ENCODE assay signal across 1 cellular context in the genomic region with DNA sequence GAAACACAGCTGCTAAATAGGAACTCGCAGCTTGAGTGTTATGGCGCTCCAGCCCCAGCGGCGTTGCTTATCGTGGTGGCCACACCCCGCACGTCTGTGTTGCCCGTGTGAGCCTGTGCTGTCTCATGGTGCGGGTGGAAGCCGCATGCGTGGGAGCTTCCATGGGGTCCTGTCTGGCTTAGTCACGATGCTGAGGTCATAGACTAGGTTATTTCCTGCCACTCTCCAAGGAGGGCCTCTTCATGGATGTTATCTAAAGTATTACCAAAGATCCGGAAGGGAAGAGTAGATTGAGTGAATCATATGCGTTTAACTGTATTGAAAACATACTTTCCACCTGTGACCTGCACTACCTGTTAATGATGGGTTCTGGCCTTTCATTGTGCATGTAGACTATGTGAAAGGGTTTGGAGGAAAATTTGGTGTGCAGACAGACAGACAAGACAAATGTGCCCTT.
TF ChIP-seq lines count a peak whose summit lies in the region.

No MANE protein-coding gene starts in this region.

TF ChIP-seq in K562, 482 proteins besides CTCF, POLR2A, EP300 and RAD21 (continued from another document and continues in another):
- TF ChIP-seq HOMEZ (CRISPR knock-in tag; IDR thresholded peaks at IDR 0.05) (no peak), HNRNPH1 (optimal IDR thresholded peaks at IDR 0.05; ENCODE audit: low read depth, low read length) (no peak), ZNF316 (IDR thresholded peaks at IDR 0.05) (peak; percentile 91), ZNF274 (IDR thresholded peaks at IDR 0.05; ENCODE audit: borderline replicate concordance, low read depth, low read length) (peak; percentile 56; the same call in 1 of the 2 replicates), ZSCAN29 (IDR thresholded peaks at IDR 0.05) (no peak), MTA2 (IDR thresholded peaks at IDR 0.05; ENCODE audit: low read depth) (peak; percentile 84), TEAD1 (CRISPR knock-in tag; IDR thresholded peaks at IDR 0.05) (0 out of 4 replicates have a peak, but pooled peaks of 1 of the 2 experiments have one; percentile 10), ELF1 (tag; IDR thresholded peaks at IDR 0.05) (peak; percentile 80), USF1 (CRISPR knock-in tag; IDR thresholded peaks at IDR 0.05) (peak; percentile 41; the same call in 1 of the 2 replicates), HLTF (IDR thresholded peaks at IDR 0.05) (no peak), ATF7 (IDR thresholded peaks at IDR 0.05) (peak; percentile 98), ZNF347 (CRISPR knock-in tag; IDR thresholded peaks at IDR 0.05; ENCODE audit: low read depth) (no peak), GABPA (tag; conservative IDR thresholded peaks at IDR 0.05; ENCODE audit: low read depth) (peak; percentile 74), NFATC3 (IDR thresholded peaks at IDR 0.05) (no peak), SIRT6 (IDR thresholded peaks at IDR 0.05; ENCODE audit: low read depth, low read length) (no peak), MEIS2 (IDR thresholded peaks at IDR 0.05; ENCODE audit: partially characterized antibody) (peak; percentile 74), ZNF586 (CRISPR knock-in tag; conservative IDR thresholded peaks at IDR 0.05) (no peak), ZNF445 (CRISPR knock-in tag; IDR thresholded peaks at IDR 0.05; ENCODE audit: low read depth) (no peak), GATAD2B (IDR thresholded peaks at IDR 0.05; ENCODE audit: borderline replicate concordance) (peak; percentile 99), ZNF436 (CRISPR knock-in tag; IDR thresholded peaks at IDR 0.05) (no peak), ZNF3 (CRISPR knock-in tag; IDR thresholded peaks at IDR 0.05) (no peak), E2F6 (IDR thresholded peaks at IDR 0.05; ENCODE audit: borderline replicate concordance in 1 of 2, extremely low read depth in 1 of 2, insufficient read depth in 1 of 2, insufficient read length in 1 of 2, low read depth in 1 of 2, low read length in 1 of 2, poor library complexity in 1 of 2, severe bottlenecking in 1 of 2) (peak; percentile 50 to 53), ESRRA (IDR thresholded peaks at IDR 0.05; ENCODE audit: borderline replicate concordance, low read depth) (peak; percentile 86), CHD1 (IDR thresholded peaks at IDR 0.05; ENCODE audit: low read length) (no peak), ZEB2 (IDR thresholded peaks at IDR 0.05) (peak; percentile 97), CBFA2T3 (IDR thresholded peaks at IDR 0.05) (peak; percentile 97), TFAP4 (CRISPR knock-in tag; IDR thresholded peaks at IDR 0.05; ENCODE audit: borderline replicate concordance) (peak; percentile 97), NFXL1 (CRISPR knock-in tag; IDR thresholded peaks at IDR 0.05) (no peak), TRIM24 (IDR thresholded peaks at IDR 0.05) (peak; percentile 90 to 96), BCOR (IDR thresholded peaks at IDR 0.05) (peak; percentile 83), RBM14 (IDR thresholded peaks at IDR 0.05; ENCODE audit: borderline replicate concordance, insufficient read depth, low read depth, low read length) (no peak), PHB (CRISPR knock-in tag; IDR thresholded peaks at IDR 0.05) (no peak), FOXJ2 (tag; IDR thresholded peaks at IDR 0.05) (no peak), ZKSCAN3 (CRISPR knock-in tag; IDR thresholded peaks at IDR 0.05) (no peak), ZBTB8A (IDR thresholded peaks at IDR 0.05; ENCODE audit: partially characterized antibody) (no peak), YY1 (IDR thresholded peaks at IDR 0.05; ENCODE audit: borderline replicate concordance in 1 of 3, control insufficient read depth in 1 of 3, extremely low read depth in 1 of 3, insufficient read depth in 3 of 3, insufficient read length in 1 of 3, insufficient replicate concordance in 2 of 3, low read depth in 1 of 3, low read length in 2 of 3) (peak in 2 of 3 experiments; percentile 58 to 85), BHLHE40 (IDR thresholded peaks at IDR 0.05; ENCODE audit: low read length) (peak; percentile 97), DNMT1 (IDR thresholded peaks at IDR 0.05) (no peak), ZNF778 (CRISPR knock-in tag; IDR thresholded peaks at IDR 0.05) (no peak), KHSRP (IDR thresholded peaks at IDR 0.05) (no peak), FOXJ3 (CRISPR knock-in tag; IDR thresholded peaks at IDR 0.05) (no peak), ZNF512 (tag; IDR thresholded peaks at IDR 0.05) (no peak), ZNF764 (CRISPR knock-in tag; IDR thresholded peaks at IDR 0.05; ENCODE audit: low read depth) (no peak), SP2 (IDR thresholded peaks at IDR 0.05; ENCODE audit: extremely low read depth, low read depth, low read length, poor library complexity, severe bottlenecking) (no peak), SETDB1 (IDR thresholded peaks at IDR 0.05; ENCODE audit: low read length) (peak; percentile 68)
- TF ChIP-seq, protein P1, sequence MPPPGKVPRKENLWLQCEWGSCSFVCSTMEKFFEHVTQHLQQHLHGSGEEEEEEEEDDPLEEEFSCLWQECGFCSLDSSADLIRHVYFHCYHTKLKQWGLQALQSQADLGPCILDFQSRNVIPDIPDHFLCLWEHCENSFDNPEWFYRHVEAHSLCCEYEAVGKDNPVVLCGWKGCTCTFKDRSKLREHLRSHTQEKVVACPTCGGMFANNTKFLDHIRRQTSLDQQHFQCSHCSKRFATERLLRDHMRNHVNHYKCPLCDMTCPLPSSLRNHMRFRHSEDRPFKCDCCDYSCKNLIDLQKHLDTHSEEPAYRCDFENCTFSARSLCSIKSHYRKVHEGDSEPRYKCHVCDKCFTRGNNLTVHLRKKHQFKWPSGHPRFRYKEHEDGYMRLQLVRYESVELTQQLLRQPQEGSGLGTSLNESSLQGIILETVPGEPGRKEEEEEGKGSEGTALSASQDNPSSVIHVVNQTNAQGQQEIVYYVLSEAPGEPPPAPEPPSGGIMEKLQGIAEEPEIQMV (tag; conservative IDR thresholded peaks at IDR 0.05; ENCODE audit: low read depth) = no peak
- TF ChIP-seq, protein P2, sequence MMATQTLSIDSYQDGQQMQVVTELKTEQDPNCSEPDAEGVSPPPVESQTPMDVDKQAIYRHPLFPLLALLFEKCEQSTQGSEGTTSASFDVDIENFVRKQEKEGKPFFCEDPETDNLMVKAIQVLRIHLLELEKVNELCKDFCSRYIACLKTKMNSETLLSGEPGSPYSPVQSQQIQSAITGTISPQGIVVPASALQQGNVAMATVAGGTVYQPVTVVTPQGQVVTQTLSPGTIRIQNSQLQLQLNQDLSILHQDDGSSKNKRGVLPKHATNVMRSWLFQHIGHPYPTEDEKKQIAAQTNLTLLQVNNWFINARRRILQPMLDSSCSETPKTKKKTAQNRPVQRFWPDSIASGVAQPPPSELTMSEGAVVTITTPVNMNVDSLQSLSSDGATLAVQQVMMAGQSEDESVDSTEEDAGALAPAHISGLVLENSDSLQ (IDR thresholded peaks at IDR 0.05) = peak; percentile 81
- TF ChIP-seq, protein P3, sequence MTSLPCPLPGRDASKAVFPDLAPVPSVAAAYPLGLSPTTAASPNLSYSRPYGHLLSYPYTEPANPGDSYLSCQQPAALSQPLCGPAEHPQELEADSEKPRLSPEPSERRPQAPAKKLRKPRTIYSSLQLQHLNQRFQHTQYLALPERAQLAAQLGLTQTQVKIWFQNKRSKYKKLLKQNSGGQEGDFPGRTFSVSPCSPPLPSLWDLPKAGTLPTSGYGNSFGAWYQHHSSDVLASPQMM (CRISPR knock-in tag; IDR thresholded peaks at IDR 0.05) = no peak
- TF ChIP-seq, protein P4, sequence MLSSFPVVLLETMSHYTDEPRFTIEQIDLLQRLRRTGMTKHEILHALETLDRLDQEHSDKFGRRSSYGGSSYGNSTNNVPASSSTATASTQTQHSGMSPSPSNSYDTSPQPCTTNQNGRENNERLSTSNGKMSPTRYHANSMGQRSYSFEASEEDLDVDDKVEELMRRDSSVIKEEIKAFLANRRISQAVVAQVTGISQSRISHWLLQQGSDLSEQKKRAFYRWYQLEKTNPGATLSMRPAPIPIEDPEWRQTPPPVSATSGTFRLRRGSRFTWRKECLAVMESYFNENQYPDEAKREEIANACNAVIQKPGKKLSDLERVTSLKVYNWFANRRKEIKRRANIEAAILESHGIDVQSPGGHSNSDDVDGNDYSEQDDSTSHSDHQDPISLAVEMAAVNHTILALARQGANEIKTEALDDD (IDR thresholded peaks at IDR 0.05) = peak; percentile 77
- TF ChIP-seq, protein P5, sequence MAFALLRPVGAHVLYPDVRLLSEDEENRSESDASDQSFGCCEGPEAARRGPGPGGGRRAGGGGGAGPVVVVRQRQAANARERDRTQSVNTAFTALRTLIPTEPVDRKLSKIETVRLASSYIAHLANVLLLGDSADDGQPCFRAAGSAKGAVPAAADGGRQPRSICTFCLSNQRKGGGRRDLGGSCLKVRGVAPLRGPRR (CRISPR knock-in tag; IDR thresholded peaks at IDR 0.05) = no peak
- TF ChIP-seq, protein P6, sequence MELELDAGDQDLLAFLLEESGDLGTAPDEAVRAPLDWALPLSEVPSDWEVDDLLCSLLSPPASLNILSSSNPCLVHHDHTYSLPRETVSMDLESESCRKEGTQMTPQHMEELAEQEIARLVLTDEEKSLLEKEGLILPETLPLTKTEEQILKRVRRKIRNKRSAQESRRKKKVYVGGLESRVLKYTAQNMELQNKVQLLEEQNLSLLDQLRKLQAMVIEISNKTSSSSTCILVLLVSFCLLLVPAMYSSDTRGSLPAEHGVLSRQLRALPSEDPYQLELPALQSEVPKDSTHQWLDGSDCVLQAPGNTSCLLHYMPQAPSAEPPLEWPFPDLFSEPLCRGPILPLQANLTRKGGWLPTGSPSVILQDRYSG (tag; conservative IDR thresholded peaks at IDR 0.05; ENCODE audit: low read depth) = no peak
- TF ChIP-seq, protein P7, sequence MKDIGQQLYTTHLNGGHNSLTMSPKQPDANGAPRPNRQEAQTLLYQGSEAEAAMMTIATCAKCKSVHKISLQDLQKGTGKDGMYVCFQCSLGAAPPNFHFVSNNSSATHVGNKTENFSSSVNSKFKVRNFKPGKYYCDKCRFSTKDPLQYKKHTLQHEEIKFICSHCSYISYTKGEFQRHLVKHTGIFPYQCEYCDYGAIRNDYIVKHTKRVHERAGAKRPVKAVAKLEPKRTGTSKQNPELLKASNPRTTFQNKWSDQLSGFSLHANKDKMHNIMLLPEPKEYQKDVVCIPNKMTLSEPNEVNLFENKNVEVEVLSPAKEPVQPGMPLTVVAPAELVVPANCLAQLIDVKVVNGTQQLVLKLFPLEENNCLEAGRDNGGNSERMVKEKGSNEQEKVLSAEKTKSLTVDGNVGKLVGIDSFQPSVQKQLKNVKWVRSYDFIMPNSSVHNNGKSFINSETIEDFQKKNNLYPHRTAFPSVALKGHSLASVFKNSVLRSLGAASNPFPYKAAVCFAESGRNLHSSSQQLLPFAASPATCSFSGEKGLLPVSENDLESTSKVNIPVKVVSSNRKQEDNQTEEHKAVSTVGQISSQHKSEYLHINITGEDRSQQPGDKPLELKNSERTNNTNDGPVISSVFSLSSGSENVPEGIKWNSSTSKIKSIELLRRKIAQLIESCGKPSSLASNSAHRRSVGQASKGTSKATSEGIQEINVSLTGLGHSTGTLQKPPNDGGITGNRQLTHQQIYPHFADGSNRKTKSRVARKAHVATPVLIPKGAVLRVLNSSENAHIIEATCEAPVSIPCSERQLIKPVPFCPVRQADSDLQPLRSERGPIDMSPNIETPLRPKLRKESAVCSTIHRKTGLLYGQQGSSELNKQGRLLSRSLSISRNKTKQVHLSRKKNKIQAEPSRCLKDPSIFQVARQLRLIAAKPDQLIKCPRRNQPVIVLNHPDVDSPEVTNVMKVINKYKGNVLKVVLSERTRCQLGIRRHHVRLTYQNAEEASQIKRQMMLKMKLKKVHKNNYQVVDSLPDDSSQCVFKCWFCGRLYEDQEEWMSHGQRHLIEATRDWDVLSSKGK (CRISPR knock-in tag; IDR thresholded peaks at IDR 0.05) = no peak
- TF ChIP-seq, protein P8, sequence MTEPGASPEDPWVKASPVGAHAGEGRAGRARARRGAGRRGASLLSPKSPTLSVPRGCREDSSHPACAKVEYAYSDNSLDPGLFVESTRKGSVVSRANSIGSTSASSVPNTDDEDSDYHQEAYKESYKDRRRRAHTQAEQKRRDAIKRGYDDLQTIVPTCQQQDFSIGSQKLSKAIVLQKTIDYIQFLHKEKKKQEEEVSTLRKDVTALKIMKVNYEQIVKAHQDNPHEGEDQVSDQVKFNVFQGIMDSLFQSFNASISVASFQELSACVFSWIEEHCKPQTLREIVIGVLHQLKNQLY (CRISPR knock-in tag; conservative IDR thresholded peaks at IDR 0.05) = no peak
